Comparison of ENCODE assay signal across 9 cellular contexts in genomic region chr3:134651347-134652041, GRCh38. TPM values are rescaled to one million over a fixed set of nuclear protein-coding genes. Genes with fewer than 3 reads are reported as not detected.
A peak's percentile ranks its signal among the peaks of the same experiment; 100 is the strongest.
DNase-seq lines count a peak whose midpoint lies in the region; ATAC-seq, FAIRE-seq and TF ChIP-seq lines count a peak whose summit lies in the region.
"Had no signal": no experiment of that assay in that cellular context is flagged by ENCODE, and none has a peak within 500 bp of the region (broad histone marks: within the 10 kb centered on the region; RNA-seq: fewer than 3 reads in every experiment).

No MANE protein-coding gene starts in this region.

- H2BK20ac ChIP-seq in H9 (ENCODE audit: low read depth, low read length, poor library complexity, severe bottlenecking): no peak overlapping the region

- no peak overlapping the region for H3K18ac ChIP-seq in H9 (ENCODE audit: insufficient read length, low read depth, low read length)

- TF ChIP-seq EP300 in HepG2 (IDR thresholded peaks at IDR 0.05; ENCODE audit: low read depth in 2 of 2, low read length in 2 of 2) (no peak), HepG2 (CRISPR knock-in tag; IDR thresholded peaks at IDR 0.05; ENCODE audit: borderline replicate concordance) (no peak)

- H3K27me3 Mint-ChIP-seq in H9 (ENCODE audit: low read depth): peaks cover 100% of the 10 kb centered on the region

- no peak overlapping the region for H2BK15ac ChIP-seq in H9 (ENCODE audit: low read depth, low read length)

- no peak overlapping the region for H3T11ph ChIP-seq in H9 (ENCODE audit: low read length)

- H3K27ac ChIP-seq in H9 (ENCODE audit: insufficient read length, low read depth, low read length): no peak overlapping the region
- H3K27ac ChIP-seq in breast epithelium: peak overlapping the region; percentile 64 to 66
- no peak overlapping the region for H3K27ac ChIP-seq in small intestine (ENCODE audit: low read depth in 1 of 2, low read length in 1 of 2)
- H3K27ac ChIP-seq in HepG2 (ENCODE audit: extremely low read length, insufficient read depth, low read length): no peak overlapping the region

- TF ChIP-seq RAD21 in HepG2 (CRISPR knock-in tag; IDR thresholded peaks at IDR 0.05): no peak

- TF ChIP-seq POLR2A in breast epithelium (IDR thresholded peaks at IDR 0.05): no peak
- no peak for TF ChIP-seq POLR2A in HepG2 (IDR thresholded peaks at IDR 0.05; ENCODE audit: insufficient read depth in 1 of 2, low read depth in 2 of 2, low read length in 2 of 2)

- no peaks in the 10 kb centered on the region; a peak in 1 of 5 replicates for H3K9me3 Mint-ChIP-seq in H9

- H3K9ac ChIP-seq in H9 (ENCODE audit: extremely low read depth, insufficient read length, low read length) (no peak overlapping the region), HepG2 (ENCODE audit: insufficient read depth, low read depth, low read length) (no peak overlapping the region)

- H4K20me1 ChIP-seq in H9 (ENCODE audit: control insufficient read depth, insufficient read depth, insufficient read length): no peaks in the 10 kb centered on the region
- H4K20me1 ChIP-seq in HepG2 (ENCODE audit: insufficient read depth, low read length): no peaks in the 10 kb centered on the region

- POLR2A ChIA-PET in HepG2 (lab: Yijun Ruan, JAX): no interaction called here

- no peaks in the 10 kb centered on the region for H3K9me3 ChIP-seq in H9 (ENCODE audit: control insufficient read depth, low read depth, low read length)
- no peaks in the 10 kb centered on the region for H3K9me3 ChIP-seq in breast epithelium
- H3K9me3 ChIP-seq in small intestine (ENCODE audit: control insufficient read depth, low read depth): no peaks in the 10 kb centered on the region
- H3K9me3 ChIP-seq in mucosa of descending colon: no peaks in the 10 kb centered on the region
- no peaks in the 10 kb centered on the region for H3K9me3 ChIP-seq in HepG2 (ENCODE audit: low read length)

- no peak overlapping the region for H2BK5ac ChIP-seq in H9 (ENCODE audit: insufficient read length, low read length)

- no peak overlapping the region for H4K91ac ChIP-seq in H9 (ENCODE audit: insufficient read length, low read depth, low read length)

- peaks cover 5 to 10% of the 10 kb centered on the region in 2 experiments for H3K4me1 Mint-ChIP-seq in H9

- CTCF ChIA-PET in HepG2 (lab: Yijun Ruan, JAX; ENCODE audit: low intra/inter-chr PET ratio, low total read pairs): no interaction called here

- no peak overlapping the region for H2AK5ac ChIP-seq in H9 (ENCODE audit: insufficient read length, low read length)

- no peaks in the 10 kb centered on the region for H3K79me1 ChIP-seq in H9 (ENCODE audit: insufficient read depth, low read depth, low read length, poor library complexity, severe bottlenecking)

- TF ChIP-seq CTCF in H9 (conservative IDR thresholded peaks at IDR 0.05) (no peak), breast epithelium (IDR thresholded peaks at IDR 0.05) (no peak), mucosa of descending colon (IDR thresholded peaks at IDR 0.05) (no peak), HepG2 (CRISPR knock-in tag; IDR thresholded peaks at IDR 0.05) (no peak)

- peak overlapping the region; percentile 41 to 78; a peak in 4 of 5 replicates for H3K4me3 Mint-ChIP-seq in H9

- no peaks in the 10 kb centered on the region for H3K4me1 ChIP-seq in H9 (ENCODE audit: insufficient read depth, low read length)
- peaks cover 0 to 6% of the 10 kb centered on the region in 2 donors for H3K4me1 ChIP-seq in breast epithelium
- no peaks in the 10 kb centered on the region for H3K4me1 ChIP-seq in small intestine (ENCODE audit: control insufficient read depth in 2 of 2, insufficient read depth in 1 of 2, low read depth in 1 of 2, low read length in 1 of 2)
- no peaks in the 10 kb centered on the region for H3K4me1 ChIP-seq in mucosa of descending colon (ENCODE audit: low read depth)
- no peaks in the 10 kb centered on the region for H3K4me1 ChIP-seq in HepG2 (ENCODE audit: insufficient read depth, low read length)

- H3K27me3 ChIP-seq in H9 (ENCODE audit: insufficient read depth, low read length) (peaks cover 79% of the 10 kb centered on the region), breast epithelium (no peaks in the 10 kb centered on the region), small intestine (ENCODE audit: control insufficient read depth in 2 of 2, insufficient read depth in 2 of 2, low read length in 2 of 2) (peaks cover 0 to 3% of the 10 kb centered on the region in 2 donors), HepG2 (ENCODE audit: control insufficient read depth in 1 of 2, insufficient read depth in 2 of 2, low read length in 2 of 2) (peaks cover 0 to 36% of the 10 kb centered on the region in 2 experiments; a peak in 4 of 5 replicates)

- H3K4me3 ChIP-seq in breast epithelium (peak overlapping the region; percentile 40 to 72 (median 54)), small intestine (ENCODE audit: low read depth in 1 of 2, low read length in 2 of 2) (peak overlapping the region in 1 of 2 donors; percentile 29), mucosa of descending colon (no peak overlapping the region), HepG2 (replicated peaks in 1 of 3; ENCODE audit: insufficient read depth in 1 of 3, low read depth in 2 of 3, low read length in 3 of 3) (no peak overlapping the region)

- no peak overlapping the region for H3K14ac ChIP-seq in H9 (ENCODE audit: insufficient read depth, low read length)

- H4K8ac ChIP-seq in H9 (replicated peaks; ENCODE audit: insufficient read length, low read depth, low read length): no peak overlapping the region

- DNase-seq in H9 (no peak), breast epithelium (ENCODE audit: low spot score in 2 of 2) (peak in 1 of 2 donors; percentile 38), islet precursor cell (peak; percentile 58), small intestine (peak; percentile 9), KG1 (lab: John Stamatoyannopoulos, UW) (no peak), mucosa of descending colon (no peak), HepG2 (ENCODE audit: low spot score) (no peak)
- DNase-seq: activated gamma-delta T cell had no signal

- no TSS peak for BruUV-seq in HepG2 (replicated peaks; lab: Mats Ljungman, UMichigan)

- no peaks in the 10 kb centered on the region for H3K36me3 Mint-ChIP-seq in H9 (ENCODE audit: insufficient read depth in 1 of 3, low read depth in 3 of 3)

- no peak overlapping the region for H3K4ac ChIP-seq in H9 (ENCODE audit: low read depth, low read length)

- H3K36me3 ChIP-seq in breast epithelium (no peaks in the 10 kb centered on the region), small intestine (ENCODE audit: control insufficient read depth in 2 of 2, insufficient read depth in 2 of 2, low read length in 2 of 2) (no peaks in the 10 kb centered on the region), mucosa of descending colon (ENCODE audit: low read depth) (no peaks in the 10 kb centered on the region), HepG2 (replicated peaks in 1 of 2; ENCODE audit: control insufficient read depth in 1 of 2, insufficient read depth in 2 of 2, low read length in 2 of 2) (no peaks in the 10 kb centered on the region)

- no peak overlapping the region for H2BK120ac ChIP-seq in H9 (ENCODE audit: low read depth, low read length, poor library complexity, severe bottlenecking)

- H2AFZ ChIP-seq in H9 (ENCODE audit: low read length) (no peak overlapping the region), HepG2 (ENCODE audit: low read length) (no peak overlapping the region)

- intact Hi-C loops in breast epithelium (cut with DNase I; ENCODE audit: low total_unique reads) (no loop called here), mucosa of descending colon (cut with DNase I, micrococcal nuclease) (no loop called here), HepG2 (cut with micrococcal nuclease; ENCODE audit: unreplicated experiment) (no loop called here)

- peak overlapping the region; percentile 39 for H3K4me2 ChIP-seq in H9 (ENCODE audit: insufficient read depth, insufficient read length, low read length)
- no peak overlapping the region for H3K4me2 ChIP-seq in HepG2 (ENCODE audit: low read depth, low read length)

- no peak overlapping the region for H4K5ac ChIP-seq in H9 (ENCODE audit: insufficient read length, low read depth, low read length)

- H3K27ac Mint-ChIP-seq in H9: no peak overlapping the region

- no peak overlapping the region for H3K56ac ChIP-seq in H9 (ENCODE audit: insufficient read length, low read depth, low read length)

- no peaks in the 10 kb centered on the region for H3K23me2 ChIP-seq in H9 (ENCODE audit: insufficient read length, low read depth, low read length, poor library complexity, severe bottlenecking)

- no CpG with 5 or more reads among the region's 17 CpGs for WGBS in H9 (ENCODE audit: extremely low coverage, insufficient read length, low lambda C conversion rate)
- 5 to 14% (median 12%) methylated on average over 17 of the region's 17 CpGs for WGBS in small intestine, 3 donors
- 20% methylated on average over 8 of the region's 17 CpGs for WGBS in HepG2 (ENCODE audit: low lambda C conversion rate)

- FAIRE-seq in small intestine (lab: Jason Lieb, UNC) (no peak), HepG2 (lab: Jason Lieb, UNC) (no peak)

- in situ Hi-C loops in HepG2 (cut with HindIII; ENCODE audit: extremely low pct_ligation_motif_present, low pct_unique_long_range_greater_than_20kb): no loop called here

- H2BK12ac ChIP-seq in H9 (ENCODE audit: insufficient read length, low read depth, low read length): no peak overlapping the region

- H3K79me2 ChIP-seq in H9 (ENCODE audit: insufficient read depth, low read length) (no peaks in the 10 kb centered on the region), HepG2 (ENCODE audit: insufficient read depth, low read length) (no peaks in the 10 kb centered on the region)

- H3K23ac ChIP-seq in H9 (ENCODE audit: insufficient read length, low read depth, low read length): no peak overlapping the region

- no peak for ATAC-seq in mucosa of descending colon
- no peak for ATAC-seq in HepG2
- no peak for ATAC-seq in GM19023 (IDR thresholded peaks at IDR 0.05; ENCODE audit: unreplicated experiment)

RNA-seq across cellular contexts. Expression of gene KY, which starts 0.7 kb away (rescaled TPM):
- total RNA-seq in H9 (2021) (not detected in 2 replicates), breast epithelium (1 to 10 TPM in 1 of 3 donors, under 1 TPM in 1, not detected in 1; 0.33 to 1.2 TPM), mucosa of descending colon (1 to 10 TPM in 1 of 3 donors, under 1 TPM in 2; 0.14 to 3.7 (median 0.14) TPM), HepG2 (2016; rRNA removed; fragmentation: Illumina TruSeq; extraction: Trizol) (not detected in 2 replicates)
- polyA plus RNA-seq in small intestine (under 1 TPM in 1 of 3 donors, not detected in 2; 0.48 TPM), HepG2 (2011; rRNA removed) (not detected in 2 replicates)
- total RNA-seq in HepG2 (2016; cell fraction: cytosol; rRNA removed; fragmentation: Illumina TruSeq; extraction: Trizol; ENCODE audit: low read depth): not detected in 2 replicates
- total RNA-seq in HepG2 (2016; cell fraction: insoluble cytoplasmic fraction; rRNA removed; fragmentation: Illumina TruSeq; extraction: Trizol): not detected in 2 replicates
- total RNA-seq in HepG2 (2016; cell fraction: membrane; rRNA removed; fragmentation: Illumina TruSeq; extraction: Trizol): not detected in 2 replicates
- not detected in 2 replicates for total RNA-seq in HepG2 (2016; cell fraction: nucleus; rRNA removed; fragmentation: Illumina TruSeq; extraction: Trizol)
- not detected in 2 replicates for polyA plus RNA-seq in HepG2 (2011; cell fraction: cytosol; rRNA removed)
- not detected in 2 replicates for polyA plus RNA-seq in HepG2 (2011; cell fraction: nucleus; rRNA removed)
- not detected in 2 replicates for polyA plus RNA-seq in HepG2 (2012)
- polyA plus RNA-seq in HepG2 (2016; cell fraction: cytosol; fragmentation: Illumina TruSeq; extraction: Trizol; ENCODE audit: low read depth): not detected in 2 replicates
- polyA plus RNA-seq in HepG2 (2016; cell fraction: insoluble cytoplasmic fraction; fragmentation: Illumina TruSeq; extraction: Trizol; ENCODE audit: low read depth): not detected in 2 replicates
- not detected in 2 replicates for polyA plus RNA-seq in HepG2 (2016; cell fraction: membrane; fragmentation: Illumina TruSeq; extraction: Trizol; ENCODE audit: low read depth)
- not detected in 2 replicates for polyA plus RNA-seq in HepG2 (2016; cell fraction: nucleus; fragmentation: Illumina TruSeq; extraction: Trizol; ENCODE audit: insufficient read depth, low read depth)
- 0.05 TPM in 1 of 2 replicates, not detected in the other for polyA minus RNA-seq in HepG2 (2011; rRNA and poly(A)+ RNA removed; ENCODE audit: low replicate concordance)
- polyA minus RNA-seq in HepG2 (2011; cell fraction: cytosol; rRNA and poly(A)+ RNA removed): not detected in 2 replicates
- polyA minus RNA-seq in HepG2 (2011; cell fraction: nucleus; rRNA and poly(A)+ RNA removed): not detected in 2 replicates

Comparison
In these comparisons a context has a peak if more than half of its experiments do, and no peak if none do; other contexts are left out.
1. DNase-seq: peak in islet precursor cell (single experiment) and small intestine (single experiment); none in H9 (single experiment), KG1 (single experiment), mucosa of descending colon (0 of 3) and HepG2 (single experiment).
2. H3K27ac ChIP-seq: peak in breast epithelium (2 of 2); none in H9 (single experiment), small intestine (0 of 2) and HepG2 (single experiment).
3. H3K4me3 ChIP-seq: peak in breast epithelium (3 of 3); none in mucosa of descending colon (single experiment) and HepG2 (0 of 3).